ENCODE assay signal across 15 cellular contexts in the genomic region with DNA sequence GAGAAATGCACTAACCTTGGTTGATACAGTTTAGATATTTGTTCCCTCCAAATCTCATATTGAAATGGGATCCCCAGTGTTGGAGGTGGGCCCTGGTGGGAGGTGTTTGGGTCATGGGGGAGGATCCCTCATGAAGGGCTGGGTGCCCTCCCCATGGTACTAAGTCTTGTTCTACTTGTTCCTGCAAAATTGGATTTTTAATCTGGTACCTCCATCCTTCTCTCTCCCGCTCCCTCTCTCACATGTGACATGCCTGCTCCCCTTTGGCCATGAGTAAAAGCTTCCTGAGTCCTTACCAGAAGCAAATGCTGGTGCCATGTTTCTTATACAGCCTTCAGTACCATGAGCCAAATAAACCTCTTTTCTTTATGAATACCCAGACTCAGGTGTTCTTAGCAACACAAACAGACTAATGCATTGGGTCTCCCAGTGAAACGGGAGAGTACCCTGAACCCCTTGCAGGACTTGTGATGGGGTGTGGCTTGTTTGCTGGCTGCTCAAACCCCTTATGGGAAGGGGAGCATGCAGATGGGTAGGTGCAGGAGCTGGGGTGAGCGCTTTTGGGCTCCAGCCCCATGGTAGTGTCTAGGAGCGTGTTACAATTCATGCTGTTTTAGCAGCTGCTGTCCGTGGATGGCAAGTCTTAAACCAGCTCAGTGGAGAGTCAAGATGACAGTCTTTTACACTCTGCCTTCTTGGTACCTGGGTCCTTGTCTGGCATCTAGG. TPM values are rescaled to one million over a fixed set of nuclear protein-coding genes. Genes with fewer than 3 reads are reported as not detected.
A peak's percentile ranks its signal among the peaks of the same experiment; 100 is the strongest.
DNase-seq lines count a peak whose midpoint lies in the region; ATAC-seq and TF ChIP-seq lines count a peak whose summit lies in the region.
"Had no signal": no experiment of that assay in that cellular context is flagged by ENCODE, and none has a peak within 500 bp of the region (broad histone marks: within the 10 kb centered on the region; RNA-seq: fewer than 3 reads in every experiment).

No MANE protein-coding gene starts in this region.

- ATAC-seq in left ventricle myocardium superior (peak; percentile 21), aorta (ENCODE audit: low FRiP score) (peak; percentile 78), HG02623 (IDR thresholded peaks at IDR 0.05; ENCODE audit: unreplicated experiment) (no peak)

- intact Hi-C loops in left ventricle myocardium superior (cut with micrococcal nuclease) = no loop called here
- intact Hi-C loops in left ventricle myocardium inferior (cut with micrococcal nuclease) = no loop called here
- intact Hi-C loops in esophagus muscularis mucosa (cut with DNase I) = no loop called here
- intact Hi-C loops in aorta (cut with DNase I) = no loop called here

- peaks cover 6% of the 10 kb centered on the region for H3K9me3 ChIP-seq in left ventricle myocardium inferior (replicated peaks)
- H3K9me3 ChIP-seq in esophagus muscularis mucosa = no peaks in the 10 kb centered on the region
- H3K9me3 ChIP-seq in neuronal stem cell (replicated peaks in 1 of 2; ENCODE audit: control insufficient read depth in 2 of 2, insufficient read depth in 1 of 2, low read depth in 1 of 2, low read length in 2 of 2) = no peaks in the 10 kb centered on the region
- peaks cover 9% of the 10 kb centered on the region for H3K9me3 ChIP-seq in aorta (ENCODE audit: control insufficient read depth, low read length)
- H3K9me3 ChIP-seq: SK-N-SH had no signal

- H3K4me3 ChIP-seq in left ventricle myocardium inferior = no peak overlapping the region
- H3K4me3 ChIP-seq in esophagus muscularis mucosa = no peak overlapping the region
- H3K4me3 ChIP-seq in neuronal stem cell (ENCODE audit: low read length in 2 of 2) = no peak overlapping the region
- no peak overlapping the region for H3K4me3 ChIP-seq in aorta (ENCODE audit: low read length in 2 of 2)

- H3K27ac ChIP-seq in left ventricle myocardium inferior (replicated peaks) = no peak overlapping the region
- H3K27ac ChIP-seq in esophagus muscularis mucosa (replicated peaks in 1 of 4) = no peak overlapping the region
- H3K27ac ChIP-seq in neuronal stem cell (replicated peaks; ENCODE audit: low read length) = no peak overlapping the region
- no peak overlapping the region for H3K27ac ChIP-seq in aorta (ENCODE audit: low read depth in 1 of 2, low read length in 2 of 2)

- no peak overlapping the region for H4K91ac ChIP-seq in neuronal stem cell (ENCODE audit: low read depth, low read length, poor library complexity)

- no peak for TF ChIP-seq EP300 in esophagus muscularis mucosa (IDR thresholded peaks at IDR 0.05)

- no peak overlapping the region for H2AK5ac ChIP-seq in neuronal stem cell (ENCODE audit: low read depth, low read length)

- H2BK120ac ChIP-seq in neuronal stem cell (ENCODE audit: low read depth, low read length) = no peak overlapping the region

- no peak for DNase-seq in left ventricle myocardium superior
- no peak for DNase-seq in left ventricle myocardium inferior
- DNase-seq in esophagus muscularis mucosa (ENCODE audit: extremely low spot score) = peak; percentile 92
- no peak for DNase-seq in neuronal stem cell (ENCODE audit: low spot score)
- DNase-seq in aorta = no peak
- no peak for DNase-seq in middle frontal gyrus (ENCODE audit: extremely low spot score, low spot score)
- DNase-seq in hepatic stellate cell (ENCODE audit: low spot score) = no peak
- DNase-seq: AML-193, DMS 273 treated with DMSO at 0.1 percent for 48 hours, GF-D8, NCI-H1417, NCI-H2029, NCI-H774, SK-N-SH had no signal

- TF ChIP-seq CTCF in left ventricle myocardium inferior (IDR thresholded peaks at IDR 0.05; ENCODE audit: borderline replicate concordance) = no peak
- no peak for TF ChIP-seq CTCF in esophagus muscularis mucosa (IDR thresholded peaks at IDR 0.05)

- no peaks in the 10 kb centered on the region for H3K79me1 ChIP-seq in neuronal stem cell (ENCODE audit: low read depth, low read length)

- H2BK5ac ChIP-seq in neuronal stem cell (ENCODE audit: low read length) = no peak overlapping the region

- H4K8ac ChIP-seq in neuronal stem cell (ENCODE audit: low read depth, low read length) = no peak overlapping the region

- H2BK12ac ChIP-seq in neuronal stem cell (ENCODE audit: low read length) = no peak overlapping the region

- H2AFZ ChIP-seq in neuronal stem cell (ENCODE audit: low read length) = no peak overlapping the region

- H3K4ac ChIP-seq in neuronal stem cell (ENCODE audit: low read length) = no peak overlapping the region

- no peak overlapping the region for H2BK15ac ChIP-seq in neuronal stem cell (ENCODE audit: low read length)

- H3K4me1 ChIP-seq in left ventricle myocardium inferior (no peaks in the 10 kb centered on the region), esophagus muscularis mucosa (no peaks in the 10 kb centered on the region), neuronal stem cell (ENCODE audit: control insufficient read depth in 2 of 2, insufficient read depth in 1 of 2, low read depth in 1 of 2, low read length in 2 of 2) (no peaks in the 10 kb centered on the region), aorta (ENCODE audit: control insufficient read depth in 1 of 2, insufficient read depth in 2 of 2, low read length in 2 of 2) (no peaks in the 10 kb centered on the region)

- H3K9ac ChIP-seq in neuronal stem cell (ENCODE audit: low read depth, low read length, poor library complexity) = no peak overlapping the region
- H3K9ac ChIP-seq: SK-N-SH had no signal

- H3K18ac ChIP-seq in neuronal stem cell (ENCODE audit: low read length) = no peak overlapping the region

- H3K23ac ChIP-seq in neuronal stem cell (ENCODE audit: low read depth, low read length, poor library complexity) = no peak overlapping the region

- peak overlapping the region; percentile 58 for H3K14ac ChIP-seq in neuronal stem cell (ENCODE audit: low read length)

- WGBS in esophagus muscularis mucosa = 87% methylated on average over 5 of the region's 5 CpGs
- no CpG with 5 or more reads among the region's 5 CpGs for WGBS in neuronal stem cell (ENCODE audit: extremely low coverage in 2 of 2, insufficient read length in 2 of 2, insufficient replicate concordance in 1 of 2), 2 donors
- WGBS in aorta, 2 donors = 81 to 94% methylated on average over 5 of the region's 5 CpGs

- H3K36me3 ChIP-seq in left ventricle myocardium inferior (no peaks in the 10 kb centered on the region), esophagus muscularis mucosa (no peaks in the 10 kb centered on the region), neuronal stem cell (replicated peaks in 1 of 2; ENCODE audit: control insufficient read depth in 2 of 2, insufficient read depth in 2 of 2, low read length in 2 of 2) (no peaks in the 10 kb centered on the region), aorta (ENCODE audit: control insufficient read depth in 1 of 2, insufficient read depth in 2 of 2, low read length in 1 of 2) (no peaks in the 10 kb centered on the region)

- H3K27me3 ChIP-seq in left ventricle myocardium inferior (ENCODE audit: low read depth) = peaks cover 18% of the 10 kb centered on the region
- peaks cover 0 to 7% (median 0%) of the 10 kb centered on the region in 4 donors for H3K27me3 ChIP-seq in esophagus muscularis mucosa
- no peaks in the 10 kb centered on the region for H3K27me3 ChIP-seq in neuronal stem cell (ENCODE audit: control insufficient read depth in 3 of 3, insufficient read depth in 3 of 3, low read depth in 1 of 3, low read length in 3 of 3)
- peaks cover 0 to 5% of the 10 kb centered on the region in 2 donors for H3K27me3 ChIP-seq in aorta (ENCODE audit: control insufficient read depth in 1 of 2, insufficient read depth in 2 of 2, low read length in 1 of 2)

- TF ChIP-seq POLR2A in esophagus muscularis mucosa (IDR thresholded peaks at IDR 0.05; ENCODE audit: low read depth) = no peak

- no peak overlapping the region for H3K4me2 ChIP-seq in neuronal stem cell (ENCODE audit: insufficient read depth, low read length, poor library complexity, severe bottlenecking)
- H3K4me2 ChIP-seq: SK-N-SH had no signal

RNA-seq across cellular contexts. Expression of a gene that starts 27.2 kb away (rescaled TPM):
- 34.2 TPM for total RNA-seq in left ventricle myocardium superior
- 34.1 TPM for total RNA-seq in left ventricle myocardium inferior
- 10 to 100 TPM; 14.6 to 24.2 (median 20.0) TPM for total RNA-seq in esophagus muscularis mucosa
- 20.3 TPM for polyA plus RNA-seq in neuronal stem cell (2013, experiment 1 of 2)
- 19.6 TPM for polyA plus RNA-seq in neuronal stem cell (2013, experiment 2 of 2)
- total RNA-seq in aorta = 10 to 100 TPM; 12.0 to 14.6 TPM
- 10 to 100 TPM; 13.1 to 20.0 TPM for polyA plus RNA-seq in aorta

RNA-seq across cellular contexts. Expression of a gene that starts 45.5 kb away (rescaled TPM):
- total RNA-seq in left ventricle myocardium superior = 5.5 TPM
- 4.3 TPM for total RNA-seq in left ventricle myocardium inferior
- 10 to 100 TPM in 3 of 4 donors, 1 to 10 TPM in 1; 5.1 to 25.3 (median 12.9) TPM for total RNA-seq in esophagus muscularis mucosa
- 10.2 TPM for polyA plus RNA-seq in neuronal stem cell (2013, experiment 1 of 2)
- 10.7 TPM for polyA plus RNA-seq in neuronal stem cell (2013, experiment 2 of 2)
- total RNA-seq in aorta = 10 to 100 TPM; 37.2 to 62.6 TPM
- polyA plus RNA-seq in aorta = 1 to 10 TPM; 1.8 to 8.4 TPM
